Comparison of ENCODE assay signal across 16 cellular contexts in the genomic region with DNA sequence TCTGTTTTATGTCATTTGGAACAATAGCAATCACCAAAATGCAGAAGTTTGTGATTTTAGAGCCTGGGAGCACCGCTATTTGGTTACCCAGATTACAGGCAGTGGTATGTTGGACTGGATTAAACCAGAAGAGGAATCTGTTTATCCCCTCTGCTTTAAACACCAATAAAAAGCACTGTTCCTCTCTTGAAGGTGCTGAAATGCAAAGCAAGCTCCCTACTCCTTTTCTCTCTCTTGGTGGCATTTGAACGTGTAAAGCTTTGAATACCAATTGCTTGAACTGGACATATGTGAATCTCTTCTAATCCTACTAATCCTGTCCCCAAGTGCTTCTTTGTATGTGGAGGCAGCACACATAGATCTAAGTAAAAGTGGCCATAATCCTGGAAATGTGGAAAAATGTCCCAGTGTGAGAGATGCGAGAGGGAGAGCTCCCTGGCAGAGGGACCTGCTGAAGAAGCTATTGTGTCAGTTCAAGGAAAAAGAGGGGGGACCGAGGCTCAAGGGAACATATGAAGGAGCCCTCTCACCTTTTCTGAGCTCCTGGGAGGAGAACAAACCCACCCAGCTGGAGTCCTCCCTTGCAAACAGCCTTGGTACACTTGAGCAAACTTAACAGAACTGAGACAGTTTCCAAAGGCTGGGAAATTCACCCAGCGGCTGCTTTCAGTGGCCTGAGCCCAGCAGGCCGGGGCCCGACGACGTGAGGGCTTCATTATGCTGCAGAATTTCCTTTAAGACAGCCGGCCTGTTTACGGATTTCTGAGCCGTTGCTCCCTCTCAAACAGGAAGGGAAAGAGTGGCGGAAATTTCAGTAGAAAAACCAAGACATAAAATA. TPM values are rescaled to one million over a fixed set of nuclear protein-coding genes. Genes with fewer than 3 reads are reported as not detected.
"Had no signal": no experiment of that assay in that cellular context is flagged by ENCODE, and none has a peak within 500 bp of the region (broad histone marks: within the 10 kb centered on the region; RNA-seq: fewer than 3 reads in every experiment).

No MANE protein-coding gene starts in this region.

- H3K36me3 ChIP-seq: esophagus squamous epithelium, heart left ventricle, lower lobe of right lung, tibial artery, uterus had no signal

- H3K4me3 ChIP-seq: esophagus squamous epithelium, heart left ventricle, lower lobe of right lung, smooth muscle cell, tibial artery, uterus had no signal

- DNase-seq: activated CD4-positive, alpha-beta T cell treated with anti-CD3 and anti-CD28 coated beads, Interleukin-2, amount 50 U/mL, for 4 hours; activated effector memory CD4-positive, alpha-beta T cell treated with Interleukin-2 at 50 U/mL for 16 hours; activated T-cell treated with anti-CD3 and anti-CD28 coated beads, Interleukin-2, amount 50 U/mL, for 1 hour; central memory CD4-positive, alpha-beta T cell; esophagus squamous epithelium; foreskin fibroblast; heart left ventricle; lower lobe of right lung; midbrain; naive B cell; posterior cingulate gyrus; right cardiac atrium; T-helper 17 cell; tibial artery; uterus had no signal

- H3K9me3 ChIP-seq: uterus had no signal

- H3K27ac ChIP-seq: esophagus squamous epithelium, heart left ventricle, lower lobe of right lung, tibial artery, uterus had no signal

- ATAC-seq: heart left ventricle, lower lobe of right lung, right cardiac atrium, T-helper 17 cell had no signal

- H3K4me1 ChIP-seq: esophagus squamous epithelium, heart left ventricle, lower lobe of right lung, tibial artery, uterus had no signal

RNA-seq across cellular contexts. Expression of gene OLIG3, which starts 18.8 kb away (rescaled TPM):
- total RNA-seq: esophagus squamous epithelium, heart left ventricle, lower lobe of right lung, right cardiac atrium, smooth muscle cell, uterus had no signal
